In the genomic region with DNA sequence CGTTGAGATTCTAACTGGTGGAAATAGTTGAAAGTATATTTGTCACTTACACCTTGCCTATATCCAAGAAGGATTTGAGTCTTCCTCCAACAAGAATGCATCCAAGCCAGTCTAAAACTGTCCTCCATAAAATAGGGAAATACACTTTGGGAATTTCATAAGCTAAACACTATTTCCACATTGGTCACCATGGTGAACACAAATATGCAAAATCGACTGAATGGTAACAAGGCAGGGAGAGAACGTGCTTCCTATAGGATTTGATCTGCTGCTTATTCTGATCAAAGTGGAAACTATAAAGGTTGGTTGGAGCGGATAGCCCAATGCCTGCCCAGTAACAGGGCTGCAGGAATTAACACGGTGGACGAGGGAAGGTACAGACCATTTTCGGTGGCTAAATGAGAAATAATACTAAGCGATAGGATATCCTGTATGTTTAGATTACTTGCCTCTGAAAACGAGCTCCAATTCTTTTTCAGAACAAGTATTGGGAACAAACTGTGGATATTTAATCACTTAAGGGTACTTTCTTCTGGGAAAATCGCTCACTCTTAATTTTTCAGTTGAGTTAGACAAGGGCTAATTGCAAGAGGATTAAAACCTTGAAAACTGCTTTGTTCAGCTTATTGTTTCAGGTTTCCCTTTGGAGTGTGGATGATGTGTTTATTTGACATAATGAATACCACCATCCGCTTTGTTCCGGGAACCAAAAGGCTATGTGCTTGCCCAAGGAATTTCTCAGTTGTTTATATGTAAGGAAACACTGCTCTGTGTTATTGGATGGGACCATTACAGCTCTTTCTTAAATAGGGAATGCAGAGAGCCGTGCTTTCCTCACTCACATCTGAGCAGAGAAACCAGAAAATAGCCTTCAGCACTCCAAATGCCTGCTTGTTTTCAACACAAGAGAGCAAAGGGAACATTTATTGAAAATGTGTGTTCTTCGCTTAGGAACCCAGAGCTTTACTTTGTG, we compare ENCODE assay signal across 13 cellular contexts.
A peak's percentile ranks its signal among the peaks of the same experiment; 100 is the strongest.
DNase-seq lines count a peak whose midpoint lies in the region; ATAC-seq, FAIRE-seq and TF ChIP-seq lines count a peak whose summit lies in the region.
"Had no signal": no experiment of that assay in that cellular context is flagged by ENCODE, and none has a peak within 500 bp of the region (broad histone marks: within the 10 kb centered on the region; RNA-seq: fewer than 3 reads in every experiment).

No MANE protein-coding gene starts in this region.

- no peaks in the 10 kb centered on the region for H3K9me2 ChIP-seq in GM23338 (ENCODE audit: insufficient read depth)
- H3K9me2 ChIP-seq in PC-9 (ENCODE audit: insufficient read depth): no peaks in the 10 kb centered on the region

- TF ChIP-seq EP300 in sigmoid colon (IDR thresholded peaks at IDR 0.05): peak; percentile 74 to 97 (median 92)

- H3K9me3 Mint-ChIP-seq in GM23338: no peaks in the 10 kb centered on the region; the same call in 2 of the 3 replicates
- H3K9me3 Mint-ChIP-seq: activated naive CD8-positive, alpha-beta T cell treated with anti-CD3 and anti-CD28 coated beads for 36 hours; CD8-positive, alpha-beta T cell had no signal

- POLR2A ChIA-PET in PC-9 (lab: Charles Lee; ENCODE audit: unreplicated experiment): interaction anchor here (0.6 to 1.1 kb wide), 3 partner anchors 16 to 69 kb away, joined by 4 to 25 read pairs (median 9); no protein-coding TSS in a partner anchor

- H3K36me3 ChIP-seq in GM23338 (ENCODE audit: insufficient read depth): no peaks in the 10 kb centered on the region
- no peaks in the 10 kb centered on the region for H3K36me3 ChIP-seq in bronchial epithelial cell (ENCODE audit: control insufficient read depth, insufficient read depth, low read length)
- H3K36me3 ChIP-seq in keratinocyte (ENCODE audit: control insufficient read depth in 2 of 2, extremely low read depth in 1 of 2, insufficient read depth in 2 of 2, low read length in 2 of 2): no peaks in the 10 kb centered on the region
- H3K36me3 ChIP-seq in sigmoid colon: no peaks in the 10 kb centered on the region
- no peaks in the 10 kb centered on the region for H3K36me3 ChIP-seq in PC-9 (ENCODE audit: low read depth)

- no peaks in the 10 kb centered on the region for H3K9me3 ChIP-seq in keratinocyte (ENCODE audit: control insufficient read depth, low read depth, low read length)
- H3K9me3 ChIP-seq in sigmoid colon: no peaks in the 10 kb centered on the region
- H3K9me3 ChIP-seq in PC-9 (ENCODE audit: insufficient read depth, low read depth): no peaks in the 10 kb centered on the region

- TF ChIP-seq POLR2A in sigmoid colon (IDR thresholded peaks at IDR 0.05) (no peak), GM18505 (IDR thresholded peaks at IDR 0.05; ENCODE audit: borderline replicate concordance, extremely low read depth, insufficient read depth, insufficient read length) (no peak)

- no peaks in the 10 kb centered on the region for H3K36me3 Mint-ChIP-seq in GM23338 (ENCODE audit: low read depth)
- H3K36me3 Mint-ChIP-seq: activated naive CD8-positive, alpha-beta T cell treated with anti-CD3 and anti-CD28 coated beads for 36 hours; CD8-positive, alpha-beta T cell had no signal

- BruUV-seq in PC-9 (replicated peaks; lab: Mats Ljungman, UMichigan): no TSS peak

- FAIRE-seq in bronchial epithelial cell (lab: Jason Lieb, UNC) (peak; percentile 47), keratinocyte (lab: Jason Lieb, UNC) (peak; percentile 74)
- FAIRE-seq: TTC549 had no signal

- CTCF ChIA-PET in PC-9 (lab: Charles Lee): no interaction called here

- no peak for TF ChIP-seq CTCF in GM23338 (conservative IDR thresholded peaks at IDR 0.05; ENCODE audit: low read depth in 2 of 2)
- no peak for TF ChIP-seq CTCF in bronchial epithelial cell (IDR thresholded peaks at IDR 0.05; ENCODE audit: insufficient read depth, low read length, severe bottlenecking)
- TF ChIP-seq CTCF in keratinocyte (optimal IDR thresholded peaks at IDR 0.05 in 1 of 3, IDR thresholded peaks at IDR 0.05 in 1 of 3, conservative IDR thresholded peaks at IDR 0.05 in 1 of 3; ENCODE audit: extremely low read depth in 1 of 3, insufficient read depth in 2 of 3, low read length in 3 of 3): no peak
- TF ChIP-seq CTCF in sigmoid colon (IDR thresholded peaks at IDR 0.05): no peak
- no peak for TF ChIP-seq CTCF in PC-9 (conservative IDR thresholded peaks at IDR 0.05)

- H2AFZ ChIP-seq in GM23338 (no peak overlapping the region), keratinocyte (ENCODE audit: control insufficient read depth, low read length) (peak overlapping the region; percentile 59), PC-9 (no peak overlapping the region)

- H3F3A ChIP-seq in GM23338 (replicated peaks; ENCODE audit: low read depth) (no peaks in the 10 kb centered on the region), PC-9 (ENCODE audit: insufficient read depth, low read depth) (no peaks in the 10 kb centered on the region)

- ATAC-seq in GM23338 (no peak), GM18505 (IDR thresholded peaks at IDR 0.05; ENCODE audit: unreplicated experiment) (no peak), GM21576 (IDR thresholded peaks at IDR 0.05; ENCODE audit: unreplicated experiment) (no peak)

- 73 to 80% methylated on average over 14 of the region's 14 CpGs for WGBS in sigmoid colon, 2 donors

- no peak overlapping the region for H3K4me3 Mint-ChIP-seq in GM23338
- H3K4me3 Mint-ChIP-seq: activated naive CD8-positive, alpha-beta T cell treated with anti-CD3 and anti-CD28 coated beads for 36 hours; CD8-positive, alpha-beta T cell had no signal

- DNase-seq in GM23338 (ENCODE audit: low spot score) (no peak), bronchial epithelial cell (ENCODE audit: low read depth) (no peak), keratinocyte (ENCODE audit: low read depth, low spot score) (no peak), sigmoid colon (peak; percentile 70), PC-9 (no peak), NCI-H446 (lab: John Stamatoyannopoulos, UW) (no peak)
- DNase-seq: activated naive CD8-positive, alpha-beta T cell treated with anti-CD3 and anti-CD28 coated beads for 36 hours; NCI-H524; stimulated activated CD4-positive, alpha-beta T cell treated with anti-CD3 and anti-CD28 coated beads, Interleukin-4, amount 100 ng/mL, for 24 hours had no signal

- H3K9ac ChIP-seq in keratinocyte (ENCODE audit: control insufficient read depth, extremely low read depth, insufficient read depth, low read length): no peak overlapping the region

- no peak overlapping the region for H3K4me2 ChIP-seq in GM23338
- no peak overlapping the region for H3K4me2 ChIP-seq in keratinocyte (ENCODE audit: control insufficient read depth, extremely low read depth, insufficient read depth, low read depth, low read length)
- H3K4me2 ChIP-seq in PC-9: no peak overlapping the region

- dilution Hi-C loops in keratinocyte (cut with MboI; ENCODE audit: extremely low pct_ligation_motif_present, low sequenced_read_pairs): no loop called here

- intact Hi-C loops in sigmoid colon (cut with DNase I) (loop anchor here (2.0 to 10.0 kb wide), 3 partner anchors 97 to 231 kb away; no protein-coding TSS in a partner anchor), PC-9 (cut with micrococcal nuclease; ENCODE audit: unreplicated experiment) (loop anchor here (1.0 to 10.0 kb wide), 3 partner anchors 16 to 301 kb away; no protein-coding TSS in a partner anchor)

- H3K27ac ChIP-seq in GM23338 (ENCODE audit: low read depth): peak overlapping the region; percentile 91
- peak overlapping the region; percentile 50 for H3K27ac ChIP-seq in keratinocyte (ENCODE audit: control insufficient read depth, insufficient read depth, low read length)
- peak overlapping the region; percentile 83 to 94 (median 86) for H3K27ac ChIP-seq in sigmoid colon
- no peak overlapping the region for H3K27ac ChIP-seq in PC-9

- no peaks in the 10 kb centered on the region for H4K20me1 ChIP-seq in GM23338 (replicated peaks; ENCODE audit: insufficient read depth)
- no peaks in the 10 kb centered on the region for H4K20me1 ChIP-seq in keratinocyte (ENCODE audit: control insufficient read depth, extremely low read depth, insufficient read depth, low read length)
- H4K20me1 ChIP-seq in PC-9 (ENCODE audit: insufficient read depth): no peaks in the 10 kb centered on the region

- no peaks in the 10 kb centered on the region for H3K27me3 ChIP-seq in GM23338 (ENCODE audit: insufficient read depth)
- H3K27me3 ChIP-seq in bronchial epithelial cell (ENCODE audit: control insufficient read depth, insufficient read depth, low read length): no peaks in the 10 kb centered on the region
- no peaks in the 10 kb centered on the region for H3K27me3 ChIP-seq in keratinocyte (ENCODE audit: control insufficient read depth, extremely low read depth, insufficient read depth, low read length)
- H3K27me3 ChIP-seq in sigmoid colon: no peaks in the 10 kb centered on the region
- no peaks in the 10 kb centered on the region for H3K27me3 ChIP-seq in PC-9 (ENCODE audit: insufficient read depth, low read depth)

- H3K4me1 ChIP-seq in GM23338 (ENCODE audit: insufficient read depth): peaks cover 25% of the 10 kb centered on the region
- H3K4me1 ChIP-seq in keratinocyte (ENCODE audit: control insufficient read depth, extremely low read depth, insufficient read depth, low read length): peaks cover 40% of the 10 kb centered on the region
- peaks cover 0 to 84% (median 65%) of the 10 kb centered on the region in 4 donors for H3K4me1 ChIP-seq in sigmoid colon
- 0 out of 2 replicates have a peak, but pooled peaks cover 3% of the 10 kb centered on the region for H3K4me1 ChIP-seq in PC-9 (replicated peaks; ENCODE audit: insufficient read depth)

- H3K4me3 ChIP-seq in GM23338 (no peak overlapping the region), bronchial epithelial cell (ENCODE audit: low read depth, low read length) (no peak overlapping the region), keratinocyte (ENCODE audit: control insufficient read depth in 2 of 3, extremely low read depth in 1 of 3, insufficient read depth in 2 of 3, low read depth in 1 of 3, low read length in 3 of 3) (no peak overlapping the region), sigmoid colon (peak overlapping the region in 3 of 4 donors; percentile 17 to 30 (median 28)), PC-9 (no peak overlapping the region)

- no peaks in the 10 kb centered on the region for H3K9me1 ChIP-seq in keratinocyte (ENCODE audit: control insufficient read depth, extremely low read depth, insufficient read depth, low read length)

- peaks cover 47% of the 10 kb centered on the region for H3K4me1 Mint-ChIP-seq in GM23338

- H3K27me3 Mint-ChIP-seq in GM23338 (ENCODE audit: insufficient read depth, low read depth, poor library complexity): peaks cover 7% of the 10 kb centered on the region

- no peaks in the 10 kb centered on the region for H3K79me2 ChIP-seq in GM23338 (replicated peaks; ENCODE audit: insufficient read depth)
- H3K79me2 ChIP-seq in keratinocyte (ENCODE audit: control insufficient read depth, insufficient read depth, low read length): no peaks in the 10 kb centered on the region
- H3K79me2 ChIP-seq in PC-9 (ENCODE audit: low read depth): no peaks in the 10 kb centered on the region

- peak overlapping the region; percentile 83 for H3K27ac Mint-ChIP-seq in GM23338
- H3K27ac Mint-ChIP-seq: activated naive CD8-positive, alpha-beta T cell treated with anti-CD3 and anti-CD28 coated beads for 36 hours; CD8-positive, alpha-beta T cell had no signal

TF ChIP-seq in GM23338, 12 proteins besides CTCF, POLR2A, EP300 and RAD21 (continues in another document):
- no peak for TF ChIP-seq ZNF331 (CRISPR knock-in tag; IDR thresholded peaks at IDR 0.05; ENCODE audit: low read depth)
- no peak for TF ChIP-seq STAT1 (IDR thresholded peaks at IDR 0.05; ENCODE audit: unreplicated experiment)

Comparison
In these comparisons a context has a peak if more than half of its experiments do, and no peak if none do; other contexts are left out.
1. H3K4me3 ChIP-seq: peak in sigmoid colon (3 of 4); none in GM23338 (single experiment), bronchial epithelial cell (single experiment), keratinocyte (0 of 3) and PC-9 (single experiment).